Comparison of ENCODE assay signal across 1 cellular context in genomic region chr12:123365141-123365917, GRCh38.
TF ChIP-seq lines count a peak whose summit lies in the region.

No MANE protein-coding gene starts in this region.

TF ChIP-seq in HepG2, 621 proteins besides CTCF, POLR2A, EP300 and RAD21 (continued from another document and continues in another):
- TF ChIP-seq ZUFSP (CRISPR knock-in tag; IDR thresholded peaks at IDR 0.05; ENCODE audit: borderline replicate concordance) = no peak
- TF ChIP-seq MBNL3 (CRISPR knock-in tag; conservative IDR thresholded peaks at IDR 0.05) = no peak
- peak; percentile 52; the same call in 1 of the 2 replicates for TF ChIP-seq ZSCAN20 (CRISPR knock-in tag; IDR thresholded peaks at IDR 0.05; ENCODE audit: borderline replicate concordance)
- TF ChIP-seq ZFP41 (CRISPR knock-in tag; IDR thresholded peaks at IDR 0.05; ENCODE audit: borderline replicate concordance) = no peak
- TF ChIP-seq MYNN (CRISPR knock-in tag; IDR thresholded peaks at IDR 0.05; ENCODE audit: low read depth) = no peak
- TF ChIP-seq POLR2AphosphoS2 (IDR thresholded peaks at IDR 0.05; ENCODE audit: low read depth, low read length) = no peak
- TF ChIP-seq SIN3A (IDR thresholded peaks at IDR 0.05; ENCODE audit: borderline replicate concordance, low read depth, low read length) = peak; percentile 75; the same call in 1 of the 2 replicates
- no peak for TF ChIP-seq HBP1 (CRISPR knock-in tag; IDR thresholded peaks at IDR 0.05; ENCODE audit: low read depth)
- no peak for TF ChIP-seq NFE2 (CRISPR knock-in tag; IDR thresholded peaks at IDR 0.05)
- no peak for TF ChIP-seq SRSF9 (IDR thresholded peaks at IDR 0.05; ENCODE audit: borderline replicate concordance, insufficient read depth, low read depth, low read length, poor library complexity, severe bottlenecking)
- peak; percentile 79; the same call in 1 of the 2 replicates for TF ChIP-seq TFDP1 (CRISPR knock-in tag; IDR thresholded peaks at IDR 0.05; ENCODE audit: borderline replicate concordance)
- no peak for TF ChIP-seq CENPX (CRISPR knock-in tag; IDR thresholded peaks at IDR 0.05)
- peak; percentile 82; the same call in 1 of the 2 replicates for TF ChIP-seq ZNF580 (CRISPR knock-in tag; IDR thresholded peaks at IDR 0.05; ENCODE audit: borderline replicate concordance, low read depth)
- TF ChIP-seq RBM22 (optimal IDR thresholded peaks at IDR 0.05; ENCODE audit: low read length) = no peak
- 0 out of 2 replicates have a peak, but pooled peaks have one; percentile 23 for TF ChIP-seq ZNF331 (CRISPR knock-in tag; IDR thresholded peaks at IDR 0.05)
- TF ChIP-seq ISL2 (CRISPR knock-in tag; IDR thresholded peaks at IDR 0.05) = peak; percentile 58; the same call in 1 of the 2 replicates
- no peak for TF ChIP-seq ZNF329 (CRISPR knock-in tag; IDR thresholded peaks at IDR 0.05; ENCODE audit: low read depth)
- TF ChIP-seq IRF1 (CRISPR knock-in tag; IDR thresholded peaks at IDR 0.05; ENCODE audit: low read depth) = no peak
- TF ChIP-seq ATRX (CRISPR knock-in tag; IDR thresholded peaks at IDR 0.05; ENCODE audit: borderline replicate concordance) = no peak
- TF ChIP-seq MEIS1 (CRISPR knock-in tag; IDR thresholded peaks at IDR 0.05; ENCODE audit: borderline replicate concordance) = no peak
- peak; percentile 61; the same call in 1 of the 2 replicates for TF ChIP-seq DMAP1 (CRISPR knock-in tag; IDR thresholded peaks at IDR 0.05)
- 0 out of 2 replicates have a peak, but pooled peaks have one; percentile 35 for TF ChIP-seq GMEB2 (CRISPR knock-in tag; IDR thresholded peaks at IDR 0.05; ENCODE audit: low read depth)
- no peak for TF ChIP-seq ZNF83 (CRISPR knock-in tag; IDR thresholded peaks at IDR 0.05; ENCODE audit: borderline replicate concordance)
- TF ChIP-seq FOSL1 (CRISPR knock-in tag; IDR thresholded peaks at IDR 0.05; ENCODE audit: borderline replicate concordance) = no peak
- no peak for TF ChIP-seq NFKB2 (CRISPR knock-in tag; IDR thresholded peaks at IDR 0.05; ENCODE audit: borderline replicate concordance)
- TF ChIP-seq AHDC1 (CRISPR knock-in tag; IDR thresholded peaks at IDR 0.05; ENCODE audit: borderline replicate concordance) = 0 out of 2 replicates have a peak, but pooled peaks have one; percentile 21
- TF ChIP-seq ZNF564 (CRISPR knock-in tag; IDR thresholded peaks at IDR 0.05) = 0 out of 2 replicates have a peak, but pooled peaks have one; percentile 46
- TF ChIP-seq ZHX2 (IDR thresholded peaks at IDR 0.05; ENCODE audit: low read depth) = no peak; the same call in 1 of the 2 replicates
- no peak; the same call in 1 of the 2 replicates for TF ChIP-seq ZHX2 (CRISPR knock-in tag; IDR thresholded peaks at IDR 0.05; ENCODE audit: borderline replicate concordance)
- TF ChIP-seq ZBTB3 (CRISPR knock-in tag; IDR thresholded peaks at IDR 0.05; ENCODE audit: borderline replicate concordance, low read depth) = no peak
- no peak for TF ChIP-seq ZNF138 (CRISPR knock-in tag; IDR thresholded peaks at IDR 0.05; ENCODE audit: low read depth)
- no peak for TF ChIP-seq SNRNP70 (IDR thresholded peaks at IDR 0.05; ENCODE audit: low read depth, low read length)
- peak; percentile 67 for TF ChIP-seq SMC3 (IDR thresholded peaks at IDR 0.05; ENCODE audit: low read length)
